ENCODE assay signal across 11 cellular contexts in genomic region chr2:176490061-176490861, GRCh38.
DNase-seq lines count a peak whose midpoint lies in the region; ATAC-seq and TF ChIP-seq lines count a peak whose summit lies in the region.
"Had no signal": no experiment of that assay in that cellular context is flagged by ENCODE, and none has a peak within 500 bp of the region (broad histone marks: within the 10 kb centered on the region; RNA-seq: fewer than 3 reads in every experiment).

No MANE protein-coding gene starts in this region.

- no peaks in the 10 kb centered on the region for H3K9me3 Mint-ChIP-seq in nephron

- H3K4me1 ChIP-seq in foreskin keratinocyte, result peaks cover 15% of the 10 kb centered on the region

- H3K27me3 ChIP-seq in foreskin keratinocyte, result no peaks in the 10 kb centered on the region

- H3K27me3 Mint-ChIP-seq in nephron (ENCODE audit: low read depth), result no peaks in the 10 kb centered on the region

- peak overlapping the region in 2 of 3 experiments; percentile 45 to 57 for H3K4me3 Mint-ChIP-seq in nephron
- H3K4me3 Mint-ChIP-seq: T-helper 17 cell had no signal

- ATAC-seq in Right ventricle myocardium inferior (peak; percentile 79), foreskin keratinocyte (peak; percentile 57), HG03108 (IDR thresholded peaks at IDR 0.05; ENCODE audit: unreplicated experiment) (no peak)
- ATAC-seq: T-helper 17 cell had no signal

- DNase-seq in Right ventricle myocardium inferior (ENCODE audit: missing footprints), result peak; percentile 71
- DNase-seq in cardiac septum (ENCODE audit: low spot score), result no peak
- DNase-seq in foreskin keratinocyte, result peak in 1 of 2 donors; percentile 28
- DNase-seq in NOMO-1 treated with dmso at 0.1 percent for 144 hours (lab: John Stamatoyannopoulos, UW; ENCODE audit: unreplicated experiment), result no peak
- DNase-seq in activated T-cell treated with anti-CD3 and anti-CD28 coated beads, Interleukin-2, amount 50 U/mL, for 1 hour, result no peak
- no peak for DNase-seq in putamen (ENCODE audit: low spot score)
- DNase-seq: 8988T, NCI-H1694, T-helper 17 cell had no signal

- intact Hi-C loops in Right ventricle myocardium inferior (cut with DNase I), result loop anchor here (5.0 kb wide), 1 partner anchor 62 kb away; no protein-coding TSS in a partner anchor
- intact Hi-C loops in cardiac septum (cut with DNase I), result no loop called here

- TF ChIP-seq CTCF in foreskin keratinocyte (conservative IDR thresholded peaks at IDR 0.05) (no peak), nephron (IDR thresholded peaks at IDR 0.05; ENCODE audit: unreplicated experiment in 3 of 3) (no peak)

- H3K27ac Mint-ChIP-seq in nephron, result peak overlapping the region; percentile 89 to 95 (median 93)
- H3K27ac Mint-ChIP-seq: T-helper 17 cell had no signal

- peaks cover 70% of the 10 kb centered on the region for H3K4me1 Mint-ChIP-seq in nephron

- H3K36me3 Mint-ChIP-seq in nephron (ENCODE audit: low read depth), result no peaks in the 10 kb centered on the region

- H3K27ac ChIP-seq in foreskin keratinocyte, result peak overlapping the region; percentile 98
